19 cellular contexts compared by ENCODE assay signal in genomic region chr9:97928968-97929604, GRCh38. TPM values are rescaled to one million over a fixed set of nuclear protein-coding genes. Genes with fewer than 3 reads are reported as not detected.
A peak's percentile ranks its signal among the peaks of the same experiment; 100 is the strongest.
DNase-seq lines count a peak whose midpoint lies in the region; ATAC-seq lines count a peak whose summit lies in the region.
"Had no signal": no experiment of that assay in that cellular context is flagged by ENCODE, and none has a peak within 500 bp of the region (broad histone marks: within the 10 kb centered on the region; RNA-seq: fewer than 3 reads in every experiment).

No MANE protein-coding gene starts in this region.

- H3K4me3 Mint-ChIP-seq in activated naive CD4-positive, alpha-beta T cell treated with anti-CD3 and anti-CD28 coated beads for 36 hours, result peak overlapping the region; percentile 56
- H3K4me3 Mint-ChIP-seq in activated T-helper 17 cell treated with anti-CD3 and anti-CD28 coated beads, Interleukin-2, amount 50 U/mL, for 72 hours, result peak overlapping the region; percentile 38
- H3K4me3 Mint-ChIP-seq: HFFc6 had no signal

- no peak overlapping the region for H2AK5ac ChIP-seq in neuronal stem cell (ENCODE audit: low read depth, low read length)

- H2BK5ac ChIP-seq in neuronal stem cell (ENCODE audit: low read length), result no peak overlapping the region

- no peaks in the 10 kb centered on the region for H3K36me3 Mint-ChIP-seq in activated naive CD4-positive, alpha-beta T cell treated with anti-CD3 and anti-CD28 coated beads for 36 hours (ENCODE audit: low read depth)
- no peaks in the 10 kb centered on the region for H3K36me3 Mint-ChIP-seq in activated T-helper 17 cell treated with anti-CD3 and anti-CD28 coated beads, Interleukin-2, amount 50 U/mL, for 72 hours (ENCODE audit: low read depth)

- no peaks in the 10 kb centered on the region for H3K79me1 ChIP-seq in neuronal stem cell (ENCODE audit: low read depth, low read length)

- no peak for ATAC-seq in activated T-helper 17 cell treated with anti-CD3 and anti-CD28 coated beads, Interleukin-2, amount 50 U/mL, for 72 hours (replicated peaks)

- no peak overlapping the region for H4K8ac ChIP-seq in neuronal stem cell (ENCODE audit: low read depth, low read length)

- H3K4me1 ChIP-seq in thymus (ENCODE audit: control insufficient read depth, insufficient read depth, low read length) (peaks cover 17% of the 10 kb centered on the region), neuronal stem cell (ENCODE audit: control insufficient read depth in 2 of 2, insufficient read depth in 1 of 2, low read depth in 1 of 2, low read length in 2 of 2) (no peaks in the 10 kb centered on the region)
- H3K4me1 ChIP-seq: BE2C, Peyer's patch had no signal

- H3K27ac ChIP-seq in thymus (ENCODE audit: low read depth), result no peak overlapping the region
- no peak overlapping the region for H3K27ac ChIP-seq in neuronal stem cell (replicated peaks; ENCODE audit: low read length)
- H3K27ac ChIP-seq: Peyer's patch had no signal

- no peaks in the 10 kb centered on the region for H3K27me3 ChIP-seq in thymus (ENCODE audit: control insufficient read depth, insufficient read depth)
- H3K27me3 ChIP-seq in neuronal stem cell (ENCODE audit: control insufficient read depth in 3 of 3, insufficient read depth in 3 of 3, low read depth in 1 of 3, low read length in 3 of 3), result peaks cover 0 to 63% (median 23%) of the 10 kb centered on the region in 3 experiments
- H3K27me3 ChIP-seq: Peyer's patch had no signal

- no peak overlapping the region for H3K23ac ChIP-seq in neuronal stem cell (ENCODE audit: low read depth, low read length, poor library complexity)

- no peaks in the 10 kb centered on the region for H3K27me3 Mint-ChIP-seq in activated naive CD4-positive, alpha-beta T cell treated with anti-CD3 and anti-CD28 coated beads for 36 hours (ENCODE audit: low read depth)
- no peaks in the 10 kb centered on the region for H3K27me3 Mint-ChIP-seq in activated T-helper 17 cell treated with anti-CD3 and anti-CD28 coated beads, Interleukin-2, amount 50 U/mL, for 72 hours

- no peak overlapping the region for H4K91ac ChIP-seq in neuronal stem cell (ENCODE audit: low read depth, low read length, poor library complexity)

- no peak for DNase-seq in activated naive CD4-positive, alpha-beta T cell treated with anti-CD3 and anti-CD28 coated beads for 36 hours
- no peak for DNase-seq in activated naive CD4-positive, alpha-beta T cell treated with anti-CD3 and anti-CD28 coated beads, Interleukin-2, amount 50 U/mL, for 16 hours
- DNase-seq in NCI-H69 (lab: John Stamatoyannopoulos, UW) (peak; percentile 12), neuronal stem cell (ENCODE audit: low spot score) (no peak), LoVo (ENCODE audit: low spot score) (no peak)
- DNase-seq: BE2C, DMS 273 treated with DMSO at 0.1 percent for 48 hours, HFFc6, NCI-H1105 treated with DMSO at 0.1 percent for 48 hours, NCI-H187, NCI-H2171, NCI-H446 treated with DMSO at 0.1 percent for 48 hours, NCI-H774, Peyer's patch, SHP77 had no signal

- no peaks in the 10 kb centered on the region for H3K9me3 Mint-ChIP-seq in activated naive CD4-positive, alpha-beta T cell treated with anti-CD3 and anti-CD28 coated beads for 36 hours
- no peaks in the 10 kb centered on the region for H3K9me3 Mint-ChIP-seq in activated T-helper 17 cell treated with anti-CD3 and anti-CD28 coated beads, Interleukin-2, amount 50 U/mL, for 72 hours
- H3K9me3 Mint-ChIP-seq: HFFc6 had no signal

- no peak overlapping the region for H2BK15ac ChIP-seq in neuronal stem cell (ENCODE audit: low read length)

- H2AFZ ChIP-seq in neuronal stem cell (ENCODE audit: low read length), result no peak overlapping the region

- 57% methylated on average over 4 of the region's 4 CpGs for WGBS in thymus
- WGBS in neuronal stem cell (ENCODE audit: extremely low coverage in 2 of 2, insufficient read length in 2 of 2, insufficient replicate concordance in 1 of 2), 2 donors, result no CpG with 5 or more reads among the region's 4 CpGs

- H3K4ac ChIP-seq in neuronal stem cell (ENCODE audit: low read length), result no peak overlapping the region

- H3K4me2 ChIP-seq in neuronal stem cell (ENCODE audit: insufficient read depth, low read length, poor library complexity, severe bottlenecking), result no peak overlapping the region

- no peak overlapping the region for H3K9ac ChIP-seq in neuronal stem cell (ENCODE audit: low read depth, low read length, poor library complexity)

- H3K4me3 ChIP-seq in thymus (ENCODE audit: low read length) (peak overlapping the region; percentile 12), neuronal stem cell (ENCODE audit: low read length in 2 of 2) (no peak overlapping the region)
- H3K4me3 ChIP-seq: Peyer's patch had no signal

- CTCF ChIA-PET in activated naive CD4-positive, alpha-beta T cell treated with anti-CD3 and anti-CD28 coated beads for 36 hours (lab: Charles Lee), result interaction anchor here (0.9 to 3.0 kb wide), 7 partner anchors 13 to 116 kb away, joined by 3 to 9 read pairs (median 4); no protein-coding TSS in a partner anchor

- intact Hi-C loops in activated naive CD4-positive, alpha-beta T cell treated with anti-CD3 and anti-CD28 coated beads for 36 hours (cut with micrococcal nuclease), result no loop called here

- H2BK12ac ChIP-seq in neuronal stem cell (ENCODE audit: low read length), result no peak overlapping the region

- peaks cover 47% of the 10 kb centered on the region for H3K4me1 Mint-ChIP-seq in activated naive CD4-positive, alpha-beta T cell treated with anti-CD3 and anti-CD28 coated beads for 36 hours (ENCODE audit: low read depth)
- H3K4me1 Mint-ChIP-seq in activated T-helper 17 cell treated with anti-CD3 and anti-CD28 coated beads, Interleukin-2, amount 50 U/mL, for 72 hours, result peaks cover 17% of the 10 kb centered on the region

- H3K36me3 ChIP-seq in thymus (ENCODE audit: control insufficient read depth, insufficient read depth), result no peaks in the 10 kb centered on the region
- no peaks in the 10 kb centered on the region for H3K36me3 ChIP-seq in neuronal stem cell (replicated peaks in 1 of 2; ENCODE audit: control insufficient read depth in 2 of 2, insufficient read depth in 2 of 2, low read length in 2 of 2)
- H3K36me3 ChIP-seq: BE2C, Peyer's patch had no signal

- no peak overlapping the region for H3K18ac ChIP-seq in neuronal stem cell (ENCODE audit: low read length)

- H3K9me3 ChIP-seq in thymus (ENCODE audit: control insufficient read depth) (no peaks in the 10 kb centered on the region), neuronal stem cell (replicated peaks in 1 of 2; ENCODE audit: control insufficient read depth in 2 of 2, insufficient read depth in 1 of 2, low read depth in 1 of 2, low read length in 2 of 2) (no peaks in the 10 kb centered on the region)
- H3K9me3 ChIP-seq: BE2C, Peyer's patch had no signal

- H3K27ac Mint-ChIP-seq in activated naive CD4-positive, alpha-beta T cell treated with anti-CD3 and anti-CD28 coated beads for 36 hours, result peak overlapping the region; percentile 73
- H3K27ac Mint-ChIP-seq in activated T-helper 17 cell treated with anti-CD3 and anti-CD28 coated beads, Interleukin-2, amount 50 U/mL, for 72 hours, result no peak overlapping the region
- H3K27ac Mint-ChIP-seq: HFFc6 had no signal

- no peak overlapping the region for H2BK120ac ChIP-seq in neuronal stem cell (ENCODE audit: low read depth, low read length)

- H3K14ac ChIP-seq in neuronal stem cell (ENCODE audit: low read length), result no peak overlapping the region

RNA-seq across cellular contexts. Expression of gene TRMO, which starts 6.8 kb away (rescaled TPM):
- 10 to 100 TPM; 10.7 to 10.8 TPM for total RNA-seq in activated naive CD4-positive, alpha-beta T cell treated with anti-CD3 and anti-CD28 coated beads for 36 hours
- 10 to 100 TPM; 21.3 to 23.6 TPM for total RNA-seq in activated T-helper 17 cell treated with anti-CD3 and anti-CD28 coated beads, Interleukin-2, amount 50 U/mL, for 72 hours
- polyA plus RNA-seq in thymus, result 19.8 TPM
- 3.5 TPM for polyA plus RNA-seq in neuronal stem cell (2013, experiment 1 of 2)
- polyA plus RNA-seq in neuronal stem cell (2013, experiment 2 of 2), result 4.1 TPM

RNA-seq across cellular contexts. Expression of gene HEMGN, which starts 8.9 kb away (rescaled TPM):
- 1 to 10 TPM; 1.8 to 1.9 TPM for total RNA-seq in activated naive CD4-positive, alpha-beta T cell treated with anti-CD3 and anti-CD28 coated beads for 36 hours
- 1 to 10 TPM in 1 of 2 donors, under 1 TPM in 1; 0.95 to 1.2 TPM for total RNA-seq in activated T-helper 17 cell treated with anti-CD3 and anti-CD28 coated beads, Interleukin-2, amount 50 U/mL, for 72 hours
- 4.1 TPM for polyA plus RNA-seq in thymus
- polyA plus RNA-seq in neuronal stem cell (2013, experiment 1 of 2), result not detected
- polyA plus RNA-seq in neuronal stem cell (2013, experiment 2 of 2), result 0.01 TPM
- total RNA-seq: H1, HFFc6, Peyer's patch had no signal
- polyA plus RNA-seq: AG04450, H1 had no signal

RNA-seq across cellular contexts. Expression of gene ANP32B, which starts 54.1 kb away (rescaled TPM):
- total RNA-seq in activated naive CD4-positive, alpha-beta T cell treated with anti-CD3 and anti-CD28 coated beads for 36 hours, result 100 to 1,000 TPM; 412 to 414 TPM
- 100 to 1,000 TPM; 182 to 257 TPM for total RNA-seq in activated T-helper 17 cell treated with anti-CD3 and anti-CD28 coated beads, Interleukin-2, amount 50 U/mL, for 72 hours
- 191 TPM for polyA plus RNA-seq in thymus
- polyA plus RNA-seq in neuronal stem cell (2013, experiment 1 of 2), result 292 TPM
- 299 TPM for polyA plus RNA-seq in neuronal stem cell (2013, experiment 2 of 2)
